Comparison of ENCODE assay signal across 9 cellular contexts in genomic region chr11:122863704-122864326, GRCh38. TPM values are rescaled to one million over a fixed set of nuclear protein-coding genes. Genes with fewer than 3 reads are reported as not detected.
DNase-seq lines count a peak whose midpoint lies in the region; ATAC-seq and TF ChIP-seq lines count a peak whose summit lies in the region.
"Had no signal": no experiment of that assay in that cellular context is flagged by ENCODE, and none has a peak within 500 bp of the region (broad histone marks: within the 10 kb centered on the region; RNA-seq: fewer than 3 reads in every experiment).

No MANE protein-coding gene starts in this region.

- no peak for TF ChIP-seq EP300 in ovary (IDR thresholded peaks at IDR 0.05)

- H3K9me3 ChIP-seq in esophagus squamous epithelium (no peaks in the 10 kb centered on the region), ovary (no peaks in the 10 kb centered on the region)
- H3K9me3 ChIP-seq: BLaER1 had no signal

- no peak overlapping the region for H3K4me3 ChIP-seq in esophagus squamous epithelium
- H3K4me3 ChIP-seq in ovary = no peak overlapping the region
- H3K4me3 ChIP-seq: BLaER1 had no signal

- H3K27me3 ChIP-seq in esophagus squamous epithelium = peaks cover 0 to 36% (median 0%) of the 10 kb centered on the region in 4 donors
- H3K27me3 ChIP-seq in ovary = no peaks in the 10 kb centered on the region
- H3K27me3 ChIP-seq: BLaER1 had no signal

- WGBS in esophagus squamous epithelium, 2 donors = 25 to 29% methylated on average over 7 of the region's 7 CpGs
- WGBS in ovary, 3 donors = 6 to 10% (median 8%) methylated on average over 7 of the region's 7 CpGs

- no peaks in the 10 kb centered on the region for H3K36me3 ChIP-seq in esophagus squamous epithelium
- no peaks in the 10 kb centered on the region for H3K36me3 ChIP-seq in ovary
- H3K36me3 ChIP-seq: BLaER1 had no signal

- ATAC-seq in GM18867 (IDR thresholded peaks at IDR 0.05; ENCODE audit: unreplicated experiment) = no peak
- ATAC-seq in GM21423 (IDR thresholded peaks at IDR 0.05; ENCODE audit: unreplicated experiment) = no peak

- DNase-seq in DMS 273 (lab: John Stamatoyannopoulos, UW; ENCODE audit: unreplicated experiment) (peak; percentile 51), DMS 273 treated with DMSO at 0.1 percent for 48 hours (lab: John Stamatoyannopoulos, UW) (no peak), NCI-H1092 treated with DMSO at 0.1 percent for 48 hours (lab: John Stamatoyannopoulos, UW) (peak; percentile 70), esophagus squamous epithelium (lab: John Stamatoyannopoulos, UW) (no peak), ovary (peak; percentile 19 to 61 (median 40))
- peak; percentile 12 for DNase-seq in activated CD4-positive, alpha-beta T cell treated with anti-CD3 and anti-CD28 coated beads for 1 hour

- TF ChIP-seq POLR2A in esophagus squamous epithelium (IDR thresholded peaks at IDR 0.05) = no peak
- TF ChIP-seq POLR2A in ovary (IDR thresholded peaks at IDR 0.05) = no peak

- no peak overlapping the region for H3K27ac ChIP-seq in esophagus squamous epithelium
- no peak overlapping the region for H3K27ac ChIP-seq in ovary
- H3K27ac ChIP-seq: BLaER1 had no signal

- H3K4me1 ChIP-seq in esophagus squamous epithelium (peaks cover 0 to 9% (median 0%) of the 10 kb centered on the region in 3 donors), ovary (ENCODE audit: insufficient read depth) (no peaks in the 10 kb centered on the region)
- H3K4me1 ChIP-seq: BLaER1 had no signal

- intact Hi-C loops in esophagus squamous epithelium (cut with DNase I) = loop anchor here (5.0 kb wide), 1 partner anchor 158 kb away; no protein-coding TSS in a partner anchor
- intact Hi-C loops in ovary (cut with DNase I) = loop anchor here in 1 of 4 donors (5.0 to 10.0 kb wide), 2 partner anchors 158 to 191 kb away; no protein-coding TSS in a partner anchor

- TF ChIP-seq CTCF in esophagus squamous epithelium (IDR thresholded peaks at IDR 0.05) (peak; percentile 56 to 81 (median 78)), ovary (IDR thresholded peaks at IDR 0.05) (peak; percentile 26 to 67 (median 65))

RNA-seq across cellular contexts. Expression of gene JHY, which starts 18.7 kb away (rescaled TPM):
- total RNA-seq in esophagus squamous epithelium = 1 to 10 TPM in 2 of 4 donors, under 1 TPM in 2; 0.91 to 3.4 (median 1.2) TPM
- total RNA-seq in ovary = 1 to 10 TPM; 3.0 to 7.9 (median 3.7) TPM
- 1 to 10 TPM; 2.2 to 4.2 TPM for polyA plus RNA-seq in ovary

RNA-seq across cellular contexts. Expression of gene CRTAM, which starts 25.5 kb away (rescaled TPM):
- under 1 TPM in 1 of 4 donors, not detected in 3; 0.19 TPM for total RNA-seq in esophagus squamous epithelium
- total RNA-seq in ovary = under 1 TPM in 5 of 7 donors, not detected in 2; 0.10 to 0.92 (median 0.30) TPM
- polyA plus RNA-seq in ovary = under 1 TPM; 0.06 to 0.83 TPM

Comparison
In these comparisons a context has a peak if more than half of its experiments do, and no peak if none do; other contexts are left out.
1. DNase-seq: peak in DMS 273 (single experiment), NCI-H1092 treated with DMSO at 0.1 percent for 48 hours (single experiment), activated CD4-positive, alpha-beta T cell treated with anti-CD3 and anti-CD28 coated beads for 1 hour (single experiment) and ovary (5 of 5); none in DMS 273 treated with DMSO at 0.1 percent for 48 hours (single experiment) and esophagus squamous epithelium (single experiment).